Comparison of ENCODE assay signal across 27 cellular contexts in the genomic region with DNA sequence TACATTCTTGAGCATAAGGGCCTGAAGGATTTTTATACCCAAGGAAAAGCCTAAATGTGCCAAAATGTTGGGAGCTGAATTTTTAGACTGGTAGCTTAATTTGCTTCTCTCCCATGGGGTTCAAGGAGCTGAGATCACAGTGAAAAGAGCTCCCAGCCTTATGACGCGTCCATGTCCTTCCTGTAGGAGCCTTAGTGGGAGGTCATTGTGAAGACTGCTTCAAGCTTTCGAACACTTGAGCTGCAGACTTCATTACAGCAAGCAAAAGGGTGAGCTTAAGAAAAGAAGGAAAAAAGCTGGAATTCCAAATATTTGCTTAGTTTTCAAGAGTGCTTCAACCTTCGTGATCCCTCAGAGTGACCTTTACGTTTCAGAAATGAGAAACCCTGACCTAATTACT.
"Had no signal": no experiment of that assay in that cellular context is flagged by ENCODE, and none has a peak within 500 bp of the region (broad histone marks: within the 10 kb centered on the region; RNA-seq: fewer than 3 reads in every experiment).

No MANE protein-coding gene starts in this region.

- H3K36me3 Mint-ChIP-seq: memory B cell; mesothelial cell of epicardium; naive B cell; natural killer cell treated with Interleukin-12 subunit alpha and Interleukin-12 subunit beta and Interleukin-15 and Interleukin-18, amount 100 ng/mL, for 72 hours had no signal

- DNase-seq: dermis blood vessel endothelial cell; effector memory CD4-positive, alpha-beta T cell; foreskin keratinocyte; heart left ventricle; mucosa of descending colon; naive B cell; stimulated activated CD4-positive, alpha-beta T cell treated with anti-CD3 and anti-CD28 coated beads, Interleukin-12 subunit alpha, Interleukin-12 subunit beta, amount 100 ng/mL, for 4 hours; stimulated activated CD4-positive, alpha-beta T cell treated with anti-CD3 and anti-CD28 coated beads, Interleukin-1b, Interleukin-23, amount 100 ng/mL, for 48 hours; stimulated activated CD4-positive, alpha-beta T cell treated with anti-CD3 and anti-CD28 coated beads, Interleukin-4, amount 100 ng/mL, for 1 hour; stimulated activated CD8-positive, alpha-beta memory T cell treated with anti-CD3 and anti-CD28 coated beads, Interleukin-4, amount 100 ng/mL, for 48 hours; stimulated activated naive CD4-positive, alpha-beta T cell; stimulated activated naive CD8-positive, alpha-beta T cell treated with anti-CD3 and anti-CD28 coated beads, Interleukin-15, amount 100 ng/mL, for 72 hours; trophoblast cell had no signal

- H3K27ac ChIP-seq: coronary artery, esophagus muscularis mucosa, foreskin keratinocyte, gastroesophageal sphincter, heart left ventricle, hepatocyte, prostate gland, right atrium auricular region, suprapubic skin had no signal

- H3K4me1 Mint-ChIP-seq: memory B cell; naive B cell; neural crest cell; stimulated activated naive CD8-positive, alpha-beta T cell treated with anti-CD3 and anti-CD28 coated beads, Interleukin-15, amount 100 ng/mL, for 72 hours had no signal

- H3K36me3 ChIP-seq: esophagus muscularis mucosa, gastroesophageal sphincter, heart left ventricle, prostate gland, right atrium auricular region, suprapubic skin had no signal

- H3K9me3 ChIP-seq: esophagus muscularis mucosa, gastroesophageal sphincter, heart left ventricle, mucosa of descending colon, prostate gland, right atrium auricular region, suprapubic skin had no signal

- H3K4me3 ChIP-seq: coronary artery, esophagus muscularis mucosa, gastroesophageal sphincter, heart left ventricle, hepatocyte, lung, mucosa of descending colon, prostate gland, right atrium auricular region, smooth muscle cell, suprapubic skin had no signal

- H3K4me3 Mint-ChIP-seq: memory B cell; mesothelial cell of epicardium; naive B cell; natural killer cell treated with Interleukin-12 subunit alpha and Interleukin-12 subunit beta and Interleukin-15 and Interleukin-18, amount 100 ng/mL, for 72 hours; neural crest cell; stimulated activated naive CD8-positive, alpha-beta T cell treated with anti-CD3 and anti-CD28 coated beads, Interleukin-15, amount 100 ng/mL, for 72 hours had no signal

- H3K27ac Mint-ChIP-seq: memory B cell; mesothelial cell of epicardium; naive B cell; natural killer cell treated with Interleukin-12 subunit alpha and Interleukin-12 subunit beta and Interleukin-15 and Interleukin-18, amount 100 ng/mL, for 72 hours; stimulated activated naive CD8-positive, alpha-beta T cell treated with anti-CD3 and anti-CD28 coated beads, Interleukin-15, amount 100 ng/mL, for 72 hours had no signal

- H3K27me3 ChIP-seq: esophagus muscularis mucosa, foreskin keratinocyte, gastroesophageal sphincter, heart left ventricle, hepatocyte, right atrium auricular region, suprapubic skin had no signal

- ATAC-seq: foreskin keratinocyte; gastroesophageal sphincter; heart left ventricle; mucosa of descending colon; natural killer cell treated with Interleukin-12 subunit alpha and Interleukin-12 subunit beta and Interleukin-15 and Interleukin-18, amount 100 ng/mL, for 72 hours; sciatic nerve; stimulated activated naive CD8-positive, alpha-beta T cell treated with anti-CD3 and anti-CD28 coated beads, Interleukin-15, amount 100 ng/mL, for 72 hours had no signal

- H3K9me3 Mint-ChIP-seq: memory B cell; mesothelial cell of epicardium; naive B cell; natural killer cell treated with Interleukin-12 subunit alpha and Interleukin-12 subunit beta and Interleukin-15 and Interleukin-18, amount 100 ng/mL, for 72 hours; neural crest cell; stimulated activated naive CD8-positive, alpha-beta T cell treated with anti-CD3 and anti-CD28 coated beads, Interleukin-15, amount 100 ng/mL, for 72 hours had no signal

- H3K4me1 ChIP-seq: esophagus muscularis mucosa, foreskin keratinocyte, gastroesophageal sphincter, prostate gland, right atrium auricular region, suprapubic skin had no signal
